In the genomic region with DNA sequence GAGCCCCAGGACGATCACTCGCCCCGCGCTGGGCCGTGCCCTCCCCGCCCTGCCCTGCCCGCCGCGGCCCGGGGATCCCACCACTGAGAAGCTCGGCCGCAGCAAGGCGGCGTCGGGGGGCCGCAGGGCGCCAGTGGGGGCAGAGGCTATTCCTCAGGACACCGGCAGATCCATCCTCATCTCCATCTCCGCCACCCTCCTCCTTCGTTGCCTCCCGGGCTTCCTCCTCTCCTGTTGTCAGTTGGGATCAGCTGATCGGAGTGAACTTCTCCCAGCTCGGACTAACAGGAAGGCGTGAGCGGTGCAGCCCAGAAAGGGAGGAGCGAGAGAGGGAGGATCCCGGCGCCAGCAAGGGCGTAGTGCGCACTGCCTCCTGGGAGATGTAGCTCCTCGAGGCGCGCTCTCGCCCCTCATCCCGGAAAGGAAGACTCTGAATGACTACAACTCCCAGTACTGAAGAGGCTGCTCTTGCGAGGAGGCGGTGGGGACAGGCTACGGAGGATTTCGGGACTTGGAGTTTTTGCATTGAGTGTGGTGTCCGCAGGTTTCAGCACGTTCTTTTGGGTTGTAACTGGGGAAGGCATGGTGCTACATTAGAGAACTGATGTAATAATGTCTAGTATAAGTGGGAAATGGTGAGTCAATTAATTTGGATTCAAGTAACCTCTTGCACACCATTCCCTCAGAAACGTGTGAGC, we compare ENCODE assay signal across 1 cellular context.
TF ChIP-seq lines count a peak whose summit lies in the region.

A gene with protein sequence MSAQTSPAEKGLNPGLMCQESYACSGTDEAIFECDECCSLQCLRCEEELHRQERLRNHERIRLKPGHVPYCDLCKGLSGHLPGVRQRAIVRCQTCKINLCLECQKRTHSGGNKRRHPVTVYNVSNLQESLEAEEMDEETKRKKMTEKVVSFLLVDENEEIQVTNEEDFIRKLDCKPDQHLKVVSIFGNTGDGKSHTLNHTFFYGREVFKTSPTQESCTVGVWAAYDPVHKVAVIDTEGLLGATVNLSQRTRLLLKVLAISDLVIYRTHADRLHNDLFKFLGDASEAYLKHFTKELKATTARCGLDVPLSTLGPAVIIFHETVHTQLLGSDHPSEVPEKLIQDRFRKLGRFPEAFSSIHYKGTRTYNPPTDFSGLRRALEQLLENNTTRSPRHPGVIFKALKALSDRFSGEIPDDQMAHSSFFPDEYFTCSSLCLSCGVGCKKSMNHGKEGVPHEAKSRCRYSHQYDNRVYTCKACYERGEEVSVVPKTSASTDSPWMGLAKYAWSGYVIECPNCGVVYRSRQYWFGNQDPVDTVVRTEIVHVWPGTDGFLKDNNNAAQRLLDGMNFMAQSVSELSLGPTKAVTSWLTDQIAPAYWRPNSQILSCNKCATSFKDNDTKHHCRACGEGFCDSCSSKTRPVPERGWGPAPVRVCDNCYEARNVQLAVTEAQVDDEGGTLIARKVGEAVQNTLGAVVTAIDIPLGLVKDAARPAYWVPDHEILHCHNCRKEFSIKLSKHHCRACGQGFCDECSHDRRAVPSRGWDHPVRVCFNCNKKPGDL (minus strand): TSS at position 262 of the 698 bp plus-strand sequence. CDS start 2,598 bp downstream, outside the sequence.

TF ChIP-seq in HepG2, 621 proteins besides CTCF, POLR2A, EP300 and RAD21 (continued from another document and continues in another):
- TF ChIP-seq, protein P1, sequence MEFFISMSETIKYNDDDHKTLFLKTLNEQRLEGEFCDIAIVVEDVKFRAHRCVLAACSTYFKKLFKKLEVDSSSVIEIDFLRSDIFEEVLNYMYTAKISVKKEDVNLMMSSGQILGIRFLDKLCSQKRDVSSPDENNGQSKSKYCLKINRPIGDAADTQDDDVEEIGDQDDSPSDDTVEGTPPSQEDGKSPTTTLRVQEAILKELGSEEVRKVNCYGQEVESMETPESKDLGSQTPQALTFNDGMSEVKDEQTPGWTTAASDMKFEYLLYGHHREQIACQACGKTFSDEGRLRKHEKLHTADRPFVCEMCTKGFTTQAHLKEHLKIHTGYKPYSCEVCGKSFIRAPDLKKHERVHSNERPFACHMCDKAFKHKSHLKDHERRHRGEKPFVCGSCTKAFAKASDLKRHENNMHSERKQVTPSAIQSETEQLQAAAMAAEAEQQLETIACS (CRISPR knock-in tag; IDR thresholded peaks at IDR 0.05), result no peak
- no peak for TF ChIP-seq ZNF780A (CRISPR knock-in tag; IDR thresholded peaks at IDR 0.05)
- TF ChIP-seq MED1 (CRISPR knock-in tag; IDR thresholded peaks at IDR 0.05), result peak; percentile 14; the same call in 1 of the 2 replicates
- TF ChIP-seq ZC3H13 (CRISPR knock-in tag; IDR thresholded peaks at IDR 0.05), result no peak
- no peak for TF ChIP-seq ZNF337 (CRISPR knock-in tag; IDR thresholded peaks at IDR 0.05; ENCODE audit: borderline replicate concordance, low read depth)
- 0 out of 2 replicates have a peak, but pooled peaks have one; percentile 38 for TF ChIP-seq MEIS2 (CRISPR knock-in tag; IDR thresholded peaks at IDR 0.05)
- no peak for TF ChIP-seq SNAPC2 (CRISPR knock-in tag; IDR thresholded peaks at IDR 0.05)
- no peak for TF ChIP-seq ZNF720 (CRISPR knock-in tag; IDR thresholded peaks at IDR 0.05)
- TF ChIP-seq, protein P2, sequence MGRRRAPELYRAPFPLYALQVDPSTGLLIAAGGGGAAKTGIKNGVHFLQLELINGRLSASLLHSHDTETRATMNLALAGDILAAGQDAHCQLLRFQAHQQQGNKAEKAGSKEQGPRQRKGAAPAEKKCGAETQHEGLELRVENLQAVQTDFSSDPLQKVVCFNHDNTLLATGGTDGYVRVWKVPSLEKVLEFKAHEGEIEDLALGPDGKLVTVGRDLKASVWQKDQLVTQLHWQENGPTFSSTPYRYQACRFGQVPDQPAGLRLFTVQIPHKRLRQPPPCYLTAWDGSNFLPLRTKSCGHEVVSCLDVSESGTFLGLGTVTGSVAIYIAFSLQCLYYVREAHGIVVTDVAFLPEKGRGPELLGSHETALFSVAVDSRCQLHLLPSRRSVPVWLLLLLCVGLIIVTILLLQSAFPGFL (CRISPR knock-in tag; IDR thresholded peaks at IDR 0.05), result no peak
- TF ChIP-seq HDAC2 (CRISPR knock-in tag; IDR thresholded peaks at IDR 0.05), result peak; percentile 73
- TF ChIP-seq ZNF3 (CRISPR knock-in tag; IDR thresholded peaks at IDR 0.05), result no peak
- TF ChIP-seq SMYD3 (CRISPR knock-in tag; IDR thresholded peaks at IDR 0.05), result no peak
- no peak for TF ChIP-seq BHLHE40 (IDR thresholded peaks at IDR 0.05; ENCODE audit: low read length)
- TF ChIP-seq ZNF644 (CRISPR knock-in tag; IDR thresholded peaks at IDR 0.05; ENCODE audit: low read depth), result no peak
- TF ChIP-seq, protein P3, sequence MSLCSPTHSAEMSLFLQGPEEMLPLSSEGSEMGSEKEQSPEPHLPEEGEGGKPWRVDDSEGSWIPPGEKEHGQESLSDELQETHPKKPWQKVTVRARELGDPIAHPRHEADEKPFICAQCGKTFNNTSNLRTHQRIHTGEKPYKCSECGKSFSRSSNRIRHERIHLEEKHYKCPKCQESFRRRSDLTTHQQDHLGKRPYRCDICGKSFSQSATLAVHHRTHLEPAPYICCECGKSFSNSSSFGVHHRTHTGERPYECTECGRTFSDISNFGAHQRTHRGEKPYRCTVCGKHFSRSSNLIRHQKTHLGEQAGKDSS (CRISPR knock-in tag; IDR thresholded peaks at IDR 0.05; ENCODE audit: borderline replicate concordance, low read depth), result no peak
- TF ChIP-seq ZBTB20 (CRISPR knock-in tag; IDR thresholded peaks at IDR 0.05; ENCODE audit: borderline replicate concordance, low read depth), result no peak
- TF ChIP-seq GPN1 (CRISPR knock-in tag; IDR thresholded peaks at IDR 0.05; ENCODE audit: borderline replicate concordance), result no peak
- TF ChIP-seq EEA1 (CRISPR knock-in tag; IDR thresholded peaks at IDR 0.05; ENCODE audit: borderline replicate concordance), result no peak
- TF ChIP-seq, protein P4, sequence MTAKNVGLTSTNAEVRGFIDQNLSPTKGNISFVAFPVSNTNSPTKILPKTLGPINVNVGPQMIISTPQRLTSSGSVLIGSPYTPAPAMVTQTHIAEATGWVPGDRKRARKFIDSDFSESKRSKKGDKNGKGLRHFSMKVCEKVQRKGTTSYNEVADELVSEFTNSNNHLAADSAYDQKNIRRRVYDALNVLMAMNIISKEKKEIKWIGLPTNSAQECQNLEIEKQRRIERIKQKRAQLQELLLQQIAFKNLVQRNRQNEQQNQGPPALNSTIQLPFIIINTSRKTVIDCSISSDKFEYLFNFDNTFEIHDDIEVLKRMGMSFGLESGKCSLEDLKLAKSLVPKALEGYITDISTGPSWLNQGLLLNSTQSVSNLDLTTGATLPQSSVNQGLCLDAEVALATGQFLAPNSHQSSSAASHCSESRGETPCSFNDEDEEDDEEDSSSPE (CRISPR knock-in tag; IDR thresholded peaks at IDR 0.05), result peak; percentile 72
- no peak for TF ChIP-seq SOX6 (IDR thresholded peaks at IDR 0.05)
- TF ChIP-seq SOX6 (CRISPR knock-in tag; IDR thresholded peaks at IDR 0.05), result peak; percentile 55
- TF ChIP-seq ZNF451 (CRISPR knock-in tag; IDR thresholded peaks at IDR 0.05), result no peak
- TF ChIP-seq, protein P5, sequence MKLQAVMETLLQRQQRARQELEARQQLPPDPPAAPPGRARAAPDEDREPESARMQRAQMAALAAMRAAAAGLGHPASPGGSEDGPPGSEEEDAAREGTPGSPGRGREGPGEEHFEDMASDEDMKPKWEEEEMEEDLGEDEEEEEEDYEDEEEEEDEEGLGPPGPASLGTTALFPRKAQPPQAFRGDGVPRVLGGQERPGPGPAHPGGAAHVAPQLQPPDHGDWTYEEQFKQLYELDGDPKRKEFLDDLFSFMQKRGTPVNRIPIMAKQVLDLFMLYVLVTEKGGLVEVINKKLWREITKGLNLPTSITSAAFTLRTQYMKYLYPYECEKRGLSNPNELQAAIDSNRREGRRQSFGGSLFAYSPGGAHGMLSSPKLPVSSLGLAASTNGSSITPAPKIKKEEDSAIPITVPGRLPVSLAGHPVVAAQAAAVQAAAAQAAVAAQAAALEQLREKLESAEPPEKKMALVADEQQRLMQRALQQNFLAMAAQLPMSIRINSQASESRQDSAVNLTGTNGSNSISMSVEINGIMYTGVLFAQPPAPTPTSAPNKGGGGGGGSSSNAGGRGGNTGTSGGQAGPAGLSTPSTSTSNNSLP (IDR thresholded peaks at IDR 0.05; ENCODE audit: low read depth, low read length), result no peak
- TF ChIP-seq CEBPB (IDR thresholded peaks at IDR 0.05; ENCODE audit: borderline replicate concordance, low read depth, low read length), result no peak
- TF ChIP-seq TOPORS (CRISPR knock-in tag; IDR thresholded peaks at IDR 0.05), result no peak
- peak; percentile 43 for TF ChIP-seq FOSL2 (CRISPR knock-in tag; IDR thresholded peaks at IDR 0.05)
- TF ChIP-seq, protein P6, sequence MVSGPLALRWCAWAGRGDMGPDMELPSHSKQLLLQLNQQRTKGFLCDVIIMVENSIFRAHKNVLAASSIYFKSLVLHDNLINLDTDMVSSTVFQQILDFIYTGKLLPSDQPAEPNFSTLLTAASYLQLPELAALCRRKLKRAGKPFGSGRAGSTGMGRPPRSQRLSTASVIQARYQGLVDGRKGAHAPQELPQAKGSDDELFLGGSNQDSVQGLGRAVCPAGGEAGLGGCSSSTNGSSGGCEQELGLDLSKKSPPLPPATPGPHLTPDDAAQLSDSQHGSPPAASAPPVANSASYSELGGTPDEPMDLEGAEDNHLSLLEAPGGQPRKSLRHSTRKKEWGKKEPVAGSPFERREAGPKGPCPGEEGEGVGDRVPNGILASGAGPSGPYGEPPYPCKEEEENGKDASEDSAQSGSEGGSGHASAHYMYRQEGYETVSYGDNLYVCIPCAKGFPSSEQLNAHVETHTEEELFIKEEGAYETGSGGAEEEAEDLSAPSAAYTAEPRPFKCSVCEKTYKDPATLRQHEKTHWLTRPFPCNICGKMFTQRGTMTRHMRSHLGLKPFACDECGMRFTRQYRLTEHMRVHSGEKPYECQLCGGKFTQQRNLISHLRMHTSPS (CRISPR knock-in tag; IDR thresholded peaks at IDR 0.05; ENCODE audit: low read depth), result no peak
- TF ChIP-seq, protein P7, sequence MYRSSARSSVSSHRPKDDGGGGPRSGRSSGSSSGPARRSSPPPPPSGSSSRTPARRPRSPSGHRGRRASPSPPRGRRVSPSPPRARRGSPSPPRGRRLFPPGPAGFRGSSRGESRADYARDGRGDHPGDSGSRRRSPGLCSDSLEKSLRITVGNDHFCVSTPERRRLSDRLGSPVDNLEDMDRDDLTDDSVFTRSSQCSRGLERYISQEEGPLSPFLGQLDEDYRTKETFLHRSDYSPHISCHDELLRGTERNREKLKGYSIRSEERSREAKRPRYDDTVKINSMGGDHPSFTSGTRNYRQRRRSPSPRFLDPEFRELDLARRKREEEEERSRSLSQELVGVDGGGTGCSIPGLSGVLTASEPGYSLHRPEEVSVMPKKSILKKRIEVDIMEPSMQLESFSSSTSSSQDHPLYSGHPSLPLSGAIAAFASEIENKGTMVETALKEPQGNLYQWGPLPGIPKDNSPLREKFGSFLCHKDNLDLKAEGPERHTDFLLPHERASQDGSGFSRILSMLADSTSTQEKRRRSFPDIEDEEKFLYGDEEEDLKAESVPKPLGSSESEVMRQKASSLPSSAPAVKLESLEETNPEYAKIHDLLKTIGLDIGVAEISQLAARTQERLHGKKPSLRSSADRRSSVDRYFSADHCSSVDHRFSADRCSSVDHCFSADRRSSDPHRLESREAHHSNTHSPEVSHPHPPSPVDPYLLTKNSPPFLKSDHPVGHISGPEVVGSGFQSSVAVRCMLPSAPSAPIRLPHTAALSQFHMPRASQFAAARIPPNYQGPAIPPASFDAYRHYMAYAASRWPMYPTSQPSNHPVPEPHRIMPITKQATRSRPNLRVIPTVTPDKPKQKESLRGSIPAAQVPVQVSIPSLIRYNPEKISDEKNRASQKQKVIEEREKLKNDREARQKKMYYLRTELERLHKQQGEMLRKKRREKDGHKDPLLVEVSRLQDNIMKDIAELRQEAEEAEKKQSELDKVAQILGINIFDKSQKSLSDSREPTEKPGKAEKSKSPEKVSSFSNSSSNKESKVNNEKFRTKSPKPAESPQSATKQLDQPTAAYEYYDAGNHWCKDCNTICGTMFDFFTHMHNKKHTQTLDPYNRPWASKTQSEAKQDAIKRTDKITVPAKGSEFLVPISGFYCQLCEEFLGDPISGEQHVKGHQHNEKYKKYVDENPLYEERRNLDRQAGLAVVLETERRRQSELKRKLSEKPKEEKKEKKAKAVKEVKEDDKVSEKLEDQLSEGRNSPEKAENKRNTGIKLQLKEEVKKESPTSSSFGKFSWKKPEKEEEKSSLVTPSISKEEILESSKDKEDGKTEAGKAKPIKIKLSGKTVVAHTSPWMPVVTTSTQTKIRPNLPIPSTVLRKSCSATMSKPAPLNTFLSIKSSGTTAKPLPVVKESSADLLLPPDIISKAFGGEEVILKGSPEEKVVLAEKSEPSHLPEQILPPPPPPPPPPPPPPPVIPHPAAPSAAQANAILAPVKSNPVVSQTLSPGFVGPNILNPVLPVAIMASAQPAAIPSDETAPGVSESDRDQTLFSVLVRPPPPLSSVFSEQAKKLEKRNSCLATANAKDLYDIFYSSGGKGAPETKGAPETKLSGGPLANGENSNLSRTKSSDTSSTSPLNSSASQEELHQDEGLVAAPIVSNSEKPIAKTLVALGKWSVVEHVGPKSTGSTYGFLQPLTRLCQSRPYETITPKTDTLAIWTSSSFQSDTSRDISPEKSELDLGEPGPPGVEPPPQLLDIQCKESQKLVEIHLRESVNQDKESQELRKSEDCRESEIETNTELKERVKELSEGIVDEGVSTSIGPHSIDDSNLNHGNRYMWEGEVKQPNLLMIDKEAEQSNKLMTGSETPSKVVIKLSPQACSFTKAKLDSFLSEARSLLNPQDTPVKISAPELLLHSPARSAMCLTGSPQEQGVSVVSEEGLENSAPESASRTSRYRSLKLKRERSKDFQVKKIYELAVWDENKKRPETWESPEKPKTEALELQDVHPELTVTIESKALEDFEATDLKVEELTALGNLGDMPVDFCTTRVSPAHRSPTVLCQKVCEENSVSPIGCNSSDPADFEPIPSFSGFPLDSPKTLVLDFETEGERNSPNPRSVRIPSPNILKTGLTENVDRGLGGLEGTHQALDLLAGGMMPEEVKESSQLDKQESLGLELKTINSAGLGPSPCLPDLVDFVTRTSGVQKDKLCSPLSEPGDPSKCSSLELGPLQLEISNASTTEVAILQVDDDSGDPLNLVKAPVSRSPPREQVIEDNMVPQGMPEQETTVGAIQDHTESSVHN (CRISPR knock-in tag; IDR thresholded peaks at IDR 0.05), result no peak
- no peak for TF ChIP-seq ZNF446 (CRISPR knock-in tag; IDR thresholded peaks at IDR 0.05)
- no peak for TF ChIP-seq ISL2 (CRISPR knock-in tag; IDR thresholded peaks at IDR 0.05)
- TF ChIP-seq PHB2 (IDR thresholded peaks at IDR 0.05; ENCODE audit: partially characterized antibody), result no peak
- no peak for TF ChIP-seq ZC3H4 (CRISPR knock-in tag; IDR thresholded peaks at IDR 0.05; ENCODE audit: borderline replicate concordance)
- TF ChIP-seq, protein P8, sequence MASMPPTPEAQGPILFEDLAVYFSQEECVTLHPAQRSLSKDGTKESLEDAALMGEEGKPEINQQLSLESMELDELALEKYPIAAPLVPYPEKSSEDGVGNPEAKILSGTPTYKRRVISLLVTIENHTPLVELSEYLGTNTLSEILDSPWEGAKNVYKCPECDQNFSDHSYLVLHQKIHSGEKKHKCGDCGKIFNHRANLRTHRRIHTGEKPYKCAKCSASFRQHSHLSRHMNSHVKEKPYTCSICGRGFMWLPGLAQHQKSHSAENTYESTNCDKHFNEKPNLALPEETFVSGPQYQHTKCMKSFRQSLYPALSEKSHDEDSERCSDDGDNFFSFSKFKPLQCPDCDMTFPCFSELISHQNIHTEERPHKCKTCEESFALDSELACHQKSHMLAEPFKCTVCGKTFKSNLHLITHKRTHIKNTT (CRISPR knock-in tag; IDR thresholded peaks at IDR 0.05), result no peak
- no peak for TF ChIP-seq ETV5 (CRISPR knock-in tag; IDR thresholded peaks at IDR 0.05; ENCODE audit: borderline replicate concordance)
- peak; percentile 95 for TF ChIP-seq HDAC1 (CRISPR knock-in tag; IDR thresholded peaks at IDR 0.05)
- no peak for TF ChIP-seq CENPX (CRISPR knock-in tag; IDR thresholded peaks at IDR 0.05)
- TF ChIP-seq DR1 (CRISPR knock-in tag; IDR thresholded peaks at IDR 0.05), result peak; percentile 16; the same call in 1 of the 2 replicates
- TF ChIP-seq ZNF17 (CRISPR knock-in tag; IDR thresholded peaks at IDR 0.05), result no peak
- no peak for TF ChIP-seq XBP1 (CRISPR knock-in tag; IDR thresholded peaks at IDR 0.05)
- no peak for TF ChIP-seq MATR3 (CRISPR knock-in tag; IDR thresholded peaks at IDR 0.05)
- TF ChIP-seq ZNF24 (IDR thresholded peaks at IDR 0.05), result no peak
- no peak for TF ChIP-seq PPARG (CRISPR knock-in tag; conservative IDR thresholded peaks at IDR 0.05)
